In the genomic region with DNA sequence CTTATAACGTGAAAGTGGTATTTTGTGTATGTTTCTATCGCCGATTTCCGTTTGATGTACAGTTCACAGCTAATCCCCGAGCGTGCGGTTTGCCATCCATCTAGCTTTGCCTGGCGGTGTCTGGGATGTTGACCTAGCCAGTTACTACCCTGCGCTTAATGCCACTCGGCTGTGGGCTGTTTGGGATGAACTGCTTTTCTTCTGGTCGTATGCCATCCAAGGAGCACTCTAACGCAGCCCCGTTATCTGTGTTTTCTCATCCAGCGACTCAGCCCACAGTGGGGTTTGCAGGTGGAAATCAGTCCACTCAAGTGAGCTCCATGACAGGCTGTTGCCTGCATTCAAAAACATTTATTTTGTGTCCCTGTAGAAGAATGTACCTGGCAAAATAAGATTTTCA, we compare ENCODE assay signal across 23 cellular contexts.
"Had no signal": no experiment of that assay in that cellular context is flagged by ENCODE, and none has a peak within 500 bp of the region (broad histone marks: within the 10 kb centered on the region; RNA-seq: fewer than 3 reads in every experiment).

No MANE protein-coding gene starts in this region.

- H3K79me2 ChIP-seq: hepatocyte had no signal

- H3K9me3 ChIP-seq: esophagus muscularis mucosa, gastroesophageal sphincter, heart left ventricle, left lung, lower lobe of right lung had no signal

- DNase-seq: dermis blood vessel endothelial cell; dorsolateral prefrontal cortex; effector CD4-positive, alpha-beta T cell; effector memory CD4-positive, alpha-beta T cell; foreskin keratinocyte; heart left ventricle; hypothalamus; immature natural killer cell; islet precursor cell; kidney; kidney glomerular epithelial cell; left cardiac atrium; left lung; left ventricle myocardium superior; lower lobe of right lung; mesendoderm; midbrain; naive thymus-derived CD4-positive, alpha-beta T cell had no signal

- H3K4me3 Mint-ChIP-seq: immature natural killer cell, memory B cell had no signal

- H3K9me3 Mint-ChIP-seq: memory B cell had no signal

- H3K36me3 ChIP-seq: esophagus muscularis mucosa, gastroesophageal sphincter, heart left ventricle, left lung, lower lobe of right lung had no signal

- H3K27ac ChIP-seq: coronary artery, dorsolateral prefrontal cortex, foreskin keratinocyte, heart left ventricle, hepatocyte, left lung, lower lobe of right lung had no signal

- H3K36me3 Mint-ChIP-seq: immature natural killer cell, memory B cell had no signal

- H3K4me2 ChIP-seq: hepatocyte had no signal

- H2AFZ ChIP-seq: hepatocyte had no signal

- H3K4me3 ChIP-seq: hepatocyte, left lung had no signal

- H3K27me3 ChIP-seq: hepatocyte had no signal

- H3K4me1 ChIP-seq: lower lobe of right lung had no signal

- H3K27ac Mint-ChIP-seq: immature natural killer cell; memory B cell; naive thymus-derived CD4-positive, alpha-beta T cell had no signal

- H3K4me1 Mint-ChIP-seq: immature natural killer cell had no signal
